ENCODE assay signal across 9 cellular contexts in genomic region chr19:6740589-6741348, GRCh38. TPM values are rescaled to one million over a fixed set of nuclear protein-coding genes. Genes with fewer than 3 reads are reported as not detected.
DNase-seq lines count a peak whose midpoint lies in the region; ATAC-seq and TF ChIP-seq lines count a peak whose summit lies in the region.
"Had no signal": no experiment of that assay in that cellular context is flagged by ENCODE, and none has a peak within 500 bp of the region (broad histone marks: within the 10 kb centered on the region; RNA-seq: fewer than 3 reads in every experiment).

No MANE protein-coding gene starts in this region.

- no peaks in the 10 kb centered on the region for H3K9me3 ChIP-seq in muscle layer of duodenum (ENCODE audit: control insufficient read depth in 1 of 2, low read length in 2 of 2)

- H3K27ac ChIP-seq in muscle layer of duodenum (ENCODE audit: low read length) = peak overlapping the region; percentile 90

- H3K4me1 ChIP-seq in muscle layer of duodenum (ENCODE audit: control insufficient read depth in 1 of 2, insufficient read depth in 2 of 2, low read length in 2 of 2) = peaks cover 21 to 57% of the 10 kb centered on the region in 2 donors

- peaks cover 21% of the 10 kb centered on the region for H3K27me3 Mint-ChIP-seq in endothelial cell (ENCODE audit: unreplicated experiment)

- no peaks in the 10 kb centered on the region for H3K27me3 ChIP-seq in muscle layer of duodenum (ENCODE audit: low read depth, low read length)

- intact Hi-C loops in Right ventricle myocardium inferior (cut with DNase I) (no loop called here), cardiac septum (cut with DNase I) (no loop called here)

- peaks cover 16% of the 10 kb centered on the region for H3K4me1 Mint-ChIP-seq in endothelial cell (ENCODE audit: unreplicated experiment)

- H3K27ac Mint-ChIP-seq in endothelial cell (ENCODE audit: unreplicated experiment) = no peak overlapping the region

- H3K36me3 ChIP-seq in muscle layer of duodenum (ENCODE audit: control insufficient read depth in 1 of 2, insufficient read depth in 2 of 2, low read length in 2 of 2) = peaks cover 13 to 18% of the 10 kb centered on the region in 2 donors

- TF ChIP-seq CTCF in endothelial cell (IDR thresholded peaks at IDR 0.05; ENCODE audit: unreplicated experiment) = no peak

- H3K4me3 ChIP-seq in muscle layer of duodenum (ENCODE audit: low read depth in 1 of 2, low read length in 2 of 2) = peak overlapping the region; percentile 84 to 93

- H3K36me3 Mint-ChIP-seq in endothelial cell (ENCODE audit: low read depth, unreplicated experiment) = peaks cover 23% of the 10 kb centered on the region

- no peaks in the 10 kb centered on the region for H3K9me3 Mint-ChIP-seq in endothelial cell (ENCODE audit: unreplicated experiment)

- H3K4me3 Mint-ChIP-seq in endothelial cell (ENCODE audit: unreplicated experiment) = peak overlapping the region; percentile 92

- ATAC-seq in Right ventricle myocardium inferior (no peak), HG03442 (IDR thresholded peaks at IDR 0.05; ENCODE audit: unreplicated experiment) (no peak), GM18907 (IDR thresholded peaks at IDR 0.05; ENCODE audit: unreplicated experiment) (no peak)

- DNase-seq in Right ventricle myocardium inferior (ENCODE audit: missing footprints) = peak; percentile 79
- no peak for DNase-seq in cardiac septum (ENCODE audit: low spot score)
- DNase-seq in T1000 (lab: John Stamatoyannopoulos, UW) = peak; percentile 28
- DNase-seq in endothelial cell (ENCODE audit: low spot score) = peak; percentile 65
- DNase-seq in NCI-H2171 treated with DMSO at 0.1 percent for 48 hours (lab: John Stamatoyannopoulos, UW) = no peak

RNA-seq across cellular contexts. Expression of gene TRIP10, which starts 1.3 kb away (rescaled TPM):
- total RNA-seq in Right ventricle myocardium inferior (147 TPM), cardiac septum (86.1 TPM), endothelial cell (ENCODE audit: unreplicated experiment) (42.8 TPM)

RNA-seq across cellular contexts. Expression of gene GPR108, which starts 3.4 kb away (rescaled TPM):
- total RNA-seq in Right ventricle myocardium inferior (23.9 TPM), cardiac septum (22.5 TPM), endothelial cell (ENCODE audit: unreplicated experiment) (69.1 TPM)

RNA-seq across cellular contexts. Expression of gene C3, which starts 20.3 kb away (rescaled TPM):
- total RNA-seq in Right ventricle myocardium inferior = 482 TPM
- total RNA-seq in cardiac septum = 50.6 TPM
- not detected for total RNA-seq in endothelial cell (ENCODE audit: unreplicated experiment)

RNA-seq across cellular contexts. Expression of gene SH2D3A, which starts 26.5 kb away (rescaled TPM):
- total RNA-seq in Right ventricle myocardium inferior (not detected), cardiac septum (0.40 TPM), endothelial cell (ENCODE audit: unreplicated experiment) (1.5 TPM)

RNA-seq across cellular contexts. Expression of gene VAV1, which starts 31.7 kb away (rescaled TPM):
- total RNA-seq in Right ventricle myocardium inferior (3.1 TPM), cardiac septum (1.5 TPM), endothelial cell (ENCODE audit: unreplicated experiment) (not detected)
- total RNA-seq: glomerular endothelial cell had no signal

Comparison
In these comparisons a context has a peak if more than half of its experiments do, and no peak if none do; other contexts are left out.
1. DNase-seq: peak in Right ventricle myocardium inferior (single experiment), T1000 (single experiment) and endothelial cell (single experiment); none in cardiac septum (single experiment) and NCI-H2171 treated with DMSO at 0.1 percent for 48 hours (single experiment).
2. RNA of gene C3, which starts 20.3 kb away (total RNA-seq): 482 TPM in Right ventricle myocardium inferior (single experiment) and 50.6 TPM in cardiac septum (single experiment); not detected in endothelial cell (single experiment); every median in the first group is over 10 times any median in the second.